Comparison of ENCODE assay signal across 9 cellular contexts in genomic region chr3:129592362-129593150, GRCh38. TPM values are rescaled to one million over a fixed set of nuclear protein-coding genes. Genes with fewer than 3 reads are reported as not detected.
A peak's percentile ranks its signal among the peaks of the same experiment; 100 is the strongest.
DNase-seq lines count a peak whose midpoint lies in the region; ATAC-seq and TF ChIP-seq lines count a peak whose summit lies in the region.
"Had no signal": no experiment of that assay in that cellular context is flagged by ENCODE, and none has a peak within 500 bp of the region (broad histone marks: within the 10 kb centered on the region; RNA-seq: fewer than 3 reads in every experiment).

No MANE protein-coding gene starts in this region.

- H3K4me3 ChIP-seq in HUES6 (ENCODE audit: low read depth, low read length) (peak overlapping the region; percentile 48), brain microvascular endothelial cell (ENCODE audit: low read depth, low read length) (no peak overlapping the region), spleen (peak overlapping the region in 3 of 8 donors; percentile 9 to 38 (median 12))

- peak overlapping the region; percentile 51; the same call in 1 of the 2 replicates for H3K27ac ChIP-seq in HUES6 (ENCODE audit: low read depth, low read length)
- H3K27ac ChIP-seq in brain microvascular endothelial cell: peak overlapping the region; percentile 72
- peak overlapping the region; percentile 44 to 91 (median 86) for H3K27ac ChIP-seq in spleen

- H3K27me3 ChIP-seq in HUES6 (ENCODE audit: control insufficient read depth, insufficient read depth, low read length): no peaks in the 10 kb centered on the region
- H3K27me3 ChIP-seq in brain microvascular endothelial cell (replicated peaks): no peaks in the 10 kb centered on the region
- no peaks in the 10 kb centered on the region for H3K27me3 ChIP-seq in spleen (replicated peaks in 1 of 7)

- DNase-seq in brain microvascular endothelial cell: no peak
- peak; percentile 83 for DNase-seq in left kidney (ENCODE audit: low read depth, low spot score)
- peak; percentile 91 for DNase-seq in spleen
- DNase-seq in NCI-H524 (lab: John Stamatoyannopoulos, UW): no peak
- DNase-seq in activated gamma-delta T cell treated with Interleukin-2 at 50 U/mL for 16 hours: no peak
- no peak for DNase-seq in NCI-H774 (lab: John Stamatoyannopoulos, UW)
- DNase-seq: T-helper 9 cell had no signal

- WGBS in spleen, 5 donors: 12 to 18% (median 16%) methylated on average over 25 to 26 of the region's 26 CpGs

- no peak for ATAC-seq in HG02981 (IDR thresholded peaks at IDR 0.05; ENCODE audit: unreplicated experiment)

- TF ChIP-seq POLR2A in spleen (IDR thresholded peaks at IDR 0.05): no peak

- peak overlapping the region; percentile 52 for H3K9ac ChIP-seq in HUES6 (ENCODE audit: low read length)

- intact Hi-C loops in spleen (cut with DNase I; ENCODE audit: low total_unique reads): no loop called here

- TF ChIP-seq CTCF in brain microvascular endothelial cell (IDR thresholded peaks at IDR 0.05; ENCODE audit: low read depth, low read length, missing control alignments) (no peak), spleen (IDR thresholded peaks at IDR 0.05 in 8 of 11, conservative IDR thresholded peaks at IDR 0.05 in 3 of 11) (no peak)

- H3K36me3 ChIP-seq in HUES6 (ENCODE audit: control insufficient read depth, insufficient read depth, low read length) (peaks cover 3% of the 10 kb centered on the region; the same call in 1 of the 2 replicates), brain microvascular endothelial cell (replicated peaks) (no peaks in the 10 kb centered on the region), spleen (peaks cover 0 to 18% (median 0%) of the 10 kb centered on the region in 6 donors)

- H3K4me1 ChIP-seq in HUES6 (ENCODE audit: control insufficient read depth, insufficient read depth, low read length) (peaks cover 66% of the 10 kb centered on the region), spleen (peaks cover 47 to 100% (median 85%) of the 10 kb centered on the region in 6 donors)

- H3K9me3 ChIP-seq in HUES6 (ENCODE audit: control insufficient read depth, insufficient read depth, low read depth, low read length) (no peaks in the 10 kb centered on the region), spleen (no peaks in the 10 kb centered on the region)

- in situ Hi-C loops in brain microvascular endothelial cell (cut with HindIII; ENCODE audit: low pct_ligation_motif_present, low sequenced_read_pairs): no loop called here

RNA-seq across cellular contexts. Expression of gene PLXND1, which starts 13.9 kb away (rescaled TPM):
- total RNA-seq in spleen: 100 to 1,000 TPM; 121 to 238 (median 170) TPM
- 10 to 100 TPM; 44.4 to 97.9 (median 79.2) TPM for polyA plus RNA-seq in spleen

RNA-seq across cellular contexts. Expression of gene H1-8, which starts 49.6 kb away (rescaled TPM):
- not detected for total RNA-seq in spleen
- polyA plus RNA-seq in spleen: not detected

Comparison
In these comparisons a context has a peak if more than half of its experiments do, and no peak if none do; other contexts are left out.
1. DNase-seq: peak in left kidney (single experiment) and spleen (single experiment); none in brain microvascular endothelial cell (single experiment), NCI-H524 (0 of 2), activated gamma-delta T cell treated with Interleukin-2 at 50 U/mL for 16 hours (single experiment) and NCI-H774 (single experiment).
2. Peak in every context shown above with its lines, with median percentiles within 50 percentile points of each other: H3K27ac ChIP-seq.